In genomic region chr13:102642475-102642874, GRCh38 we compare ENCODE assay signal across 17 cellular contexts. TPM values are rescaled to one million over a fixed set of nuclear protein-coding genes. Genes with fewer than 3 reads are reported as not detected.
DNase-seq lines count a peak whose midpoint lies in the region; ATAC-seq and TF ChIP-seq lines count a peak whose summit lies in the region.
"Had no signal": no experiment of that assay in that cellular context is flagged by ENCODE, and none has a peak within 500 bp of the region (broad histone marks: within the 10 kb centered on the region; RNA-seq: fewer than 3 reads in every experiment).

No MANE protein-coding gene starts in this region.

- no peak overlapping the region for H3K4me3 ChIP-seq in adrenal gland
- no peak overlapping the region for H3K4me3 ChIP-seq in stomach
- H3K4me3 ChIP-seq: SJSA1 had no signal

- H3K4me1 ChIP-seq in adrenal gland (replicated peaks in 1 of 2) (no peaks in the 10 kb centered on the region), stomach (peaks cover 0 to 13% (median 8%) of the 10 kb centered on the region in 4 donors)
- H3K4me1 ChIP-seq: SJSA1 had no signal

- ATAC-seq in GM21528 (IDR thresholded peaks at IDR 0.05; ENCODE audit: low FRiP score, unreplicated experiment): no peak
- ATAC-seq: HCT116; stimulated activated naive B cell treated with anti-CD40 and anti-IgM and Interleukin-4, amounts not matched to agents 10 μg/mL and 1 μg/mL and 100 μg/mL, for 72 hours had no signal

- no peak for TF ChIP-seq POLR2A in adrenal gland (IDR thresholded peaks at IDR 0.05)
- no peak for TF ChIP-seq POLR2A in stomach (IDR thresholded peaks at IDR 0.05)

- WGBS in adrenal gland, 4 donors: 47 to 67% (median 53%) methylated on average over 6 of the region's 6 CpGs
- WGBS in stomach, 5 donors: 36 to 57% (median 43%) methylated on average over 6 of the region's 6 CpGs

- H3K27me3 ChIP-seq in adrenal gland (no peaks in the 10 kb centered on the region), stomach (no peaks in the 10 kb centered on the region)
- H3K27me3 ChIP-seq: SJSA1 had no signal

- H3K27ac ChIP-seq in adrenal gland: no peak overlapping the region
- no peak overlapping the region for H3K27ac ChIP-seq in stomach
- H3K27ac ChIP-seq: SJSA1 had no signal

- peaks cover 0 to 73% of the 10 kb centered on the region in 2 donors for H3K36me3 ChIP-seq in adrenal gland (replicated peaks in 1 of 2)
- peaks cover 37 to 100% (median 97%) of the 10 kb centered on the region in 4 donors for H3K36me3 ChIP-seq in stomach

- DNase-seq in NCI-H1694 treated with DMSO at 0.1 percent for 48 hours (lab: John Stamatoyannopoulos, UW) (peak; percentile 91), adrenal gland (peak; percentile 24 to 87 (median 68)), inferior parietal cortex (ENCODE audit: extremely low spot score) (peak; percentile 27), stomach (peak; percentile 92), MV-4-11 (lab: John Stamatoyannopoulos, UW) (no peak), EL (no peak), NOMO-1 treated with DMSO at 0.1 percent for 48 hours (lab: John Stamatoyannopoulos, UW; ENCODE audit: unreplicated experiment) (no peak)
- DNase-seq: activated CD4-positive, CD25-positive, alpha-beta regulatory T cell; activated T-cell treated with anti-CD3 and anti-CD28 coated beads, Interleukin-2, amount 50 U/mL, for 24 hours; COR-L47; NCI-H526; stimulated activated naive B cell treated with anti-CD40 and anti-IgM and Interleukin-4, amounts not matched to agents 10 μg/mL and 1 μg/mL and 100 μg/mL, for 72 hours had no signal

- no peak for TF ChIP-seq CTCF in adrenal gland (IDR thresholded peaks at IDR 0.05)
- no peak for TF ChIP-seq CTCF in stomach (IDR thresholded peaks at IDR 0.05)

- H3K9me3 ChIP-seq in adrenal gland (replicated peaks in 1 of 3): no peaks in the 10 kb centered on the region
- H3K9me3 ChIP-seq in stomach: no peaks in the 10 kb centered on the region
- H3K9me3 ChIP-seq: SJSA1 had no signal

- TF ChIP-seq EP300 in stomach (IDR thresholded peaks at IDR 0.05): no peak

- intact Hi-C loops in adrenal gland (cut with DNase I): no loop called here
- intact Hi-C loops in stomach (cut with DNase I; ENCODE audit: low total_unique reads): no loop called here

RNA-seq across cellular contexts. Expression of gene TPP2, which starts 45.7 kb away (rescaled TPM):
- total RNA-seq in adrenal gland (10 to 100 TPM; 16.5 to 50.6 (median 24.8) TPM), stomach (100 to 1,000 TPM in 1 of 5 donors, 10 to 100 TPM in 4; 10.5 to 103 (median 45.1) TPM)
- polyA plus RNA-seq in adrenal gland (10 to 100 TPM; 13.8 to 37.1 (median 25.0) TPM), stomach (10 to 100 TPM; 10.1 to 15.8 (median 11.3) TPM)

RNA-seq across cellular contexts. Expression of gene METTL21C, which starts 52.4 kb away (rescaled TPM):
- total RNA-seq in adrenal gland: not detected
- not detected for polyA plus RNA-seq in adrenal gland
- total RNA-seq in stomach: not detected
- not detected for polyA plus RNA-seq in stomach
- total RNA-seq: SJSA1 had no signal
- polyA plus RNA-seq: esophagus, neural cell had no signal

Comparison
In these comparisons a context has a peak if more than half of its experiments do, and no peak if none do; other contexts are left out.
1. DNase-seq: peak in NCI-H1694 treated with DMSO at 0.1 percent for 48 hours (single experiment), adrenal gland (7 of 7), inferior parietal cortex (single experiment) and stomach (single experiment); none in MV-4-11 (single experiment), EL (single experiment) and NOMO-1 treated with DMSO at 0.1 percent for 48 hours (single experiment).